8 cellular contexts compared by ENCODE assay signal in genomic region chr4:174141876-174142275, GRCh38.
"Had no signal": no experiment of that assay in that cellular context is flagged by ENCODE, and none has a peak within 500 bp of the region (broad histone marks: within the 10 kb centered on the region; RNA-seq: fewer than 3 reads in every experiment).

No MANE protein-coding gene starts in this region.

- H2AFZ ChIP-seq: GM23248 had no signal

- FAIRE-seq: HTR-8/SVneo had no signal

- H3K36me3 ChIP-seq: HAP-1 had no signal

- H3K4me3 ChIP-seq: GM23248, HAP-1 had no signal

- DNase-seq: GM23248, GOT3, H7, HFFc6, IMR-90 had no signal

- H3K27ac ChIP-seq: GM23248 had no signal

- ATAC-seq: HCT116 had no signal

- H3K9me3 ChIP-seq: HAP-1 had no signal

- H3K4me1 ChIP-seq: HAP-1 had no signal

- H3K9ac ChIP-seq: GM23248 had no signal
